17 cellular contexts compared by ENCODE assay signal in genomic region chr14:58979325-58979724, GRCh38.
"Had no signal": no experiment of that assay in that cellular context is flagged by ENCODE, and none has a peak within 500 bp of the region (broad histone marks: within the 10 kb centered on the region; RNA-seq: fewer than 3 reads in every experiment).

No MANE protein-coding gene starts in this region.

- H3K4me1 ChIP-seq: parathyroid adenoma had no signal

- H3K27ac ChIP-seq: parathyroid adenoma, upper lobe of right lung had no signal

- H3K27me3 ChIP-seq: upper lobe of right lung had no signal

- H3K79me2 ChIP-seq: parathyroid adenoma had no signal

- H3K36me3 ChIP-seq: upper lobe of right lung had no signal

- H3K4me3 ChIP-seq: upper lobe of right lung had no signal

- H3K9me3 ChIP-seq: upper lobe of right lung had no signal

- H2AFZ ChIP-seq: parathyroid adenoma had no signal

- H3K9ac ChIP-seq: parathyroid adenoma had no signal

- DNase-seq: activated CD4-positive, alpha-beta T cell treated with anti-CD3 and anti-CD28 coated beads for 4 hours; activated CD4-positive, alpha-beta T cell treated with anti-CD3 and anti-CD28 coated beads, Interleukin-2, amount 50 U/mL, for 48 hours; activated CD4-positive, CD25-positive, alpha-beta regulatory T cell; activated effector memory CD4-positive, alpha-beta T cell treated with Interleukin-2 at 50 U/mL for 16 hours; activated naive CD4-positive, alpha-beta T cell treated with anti-CD3 and anti-CD28 coated beads, Interleukin-2, amount 10 ng/mL, durations not matched to agents 7 days and 5 days; activated T-cell treated with anti-CD3 and anti-CD28 coated beads, Interleukin-2, amount 50 U/mL, for 48 hours; amygdala; effector CD4-positive, alpha-beta T cell; kidney; midbrain; natural killer cell; stimulated activated CD4-positive, alpha-beta T cell treated with anti-CD3 and anti-CD28 coated beads, Interleukin-2, amount 100 ng/mL, for 48 hours; stimulated activated naive CD4-positive, alpha-beta T cell; SW 1271; T-helper 17 cell; upper lobe of right lung had no signal
